1 cellular context compared by ENCODE assay signal in genomic region chr10:34446046-34446445, GRCh38.
TF ChIP-seq lines count a peak whose summit lies in the region.

No MANE protein-coding gene starts in this region.

TF ChIP-seq in GM23338, 12 proteins besides CTCF, POLR2A, EP300 and RAD21 (continued from another document):
- TF ChIP-seq, protein P1, sequence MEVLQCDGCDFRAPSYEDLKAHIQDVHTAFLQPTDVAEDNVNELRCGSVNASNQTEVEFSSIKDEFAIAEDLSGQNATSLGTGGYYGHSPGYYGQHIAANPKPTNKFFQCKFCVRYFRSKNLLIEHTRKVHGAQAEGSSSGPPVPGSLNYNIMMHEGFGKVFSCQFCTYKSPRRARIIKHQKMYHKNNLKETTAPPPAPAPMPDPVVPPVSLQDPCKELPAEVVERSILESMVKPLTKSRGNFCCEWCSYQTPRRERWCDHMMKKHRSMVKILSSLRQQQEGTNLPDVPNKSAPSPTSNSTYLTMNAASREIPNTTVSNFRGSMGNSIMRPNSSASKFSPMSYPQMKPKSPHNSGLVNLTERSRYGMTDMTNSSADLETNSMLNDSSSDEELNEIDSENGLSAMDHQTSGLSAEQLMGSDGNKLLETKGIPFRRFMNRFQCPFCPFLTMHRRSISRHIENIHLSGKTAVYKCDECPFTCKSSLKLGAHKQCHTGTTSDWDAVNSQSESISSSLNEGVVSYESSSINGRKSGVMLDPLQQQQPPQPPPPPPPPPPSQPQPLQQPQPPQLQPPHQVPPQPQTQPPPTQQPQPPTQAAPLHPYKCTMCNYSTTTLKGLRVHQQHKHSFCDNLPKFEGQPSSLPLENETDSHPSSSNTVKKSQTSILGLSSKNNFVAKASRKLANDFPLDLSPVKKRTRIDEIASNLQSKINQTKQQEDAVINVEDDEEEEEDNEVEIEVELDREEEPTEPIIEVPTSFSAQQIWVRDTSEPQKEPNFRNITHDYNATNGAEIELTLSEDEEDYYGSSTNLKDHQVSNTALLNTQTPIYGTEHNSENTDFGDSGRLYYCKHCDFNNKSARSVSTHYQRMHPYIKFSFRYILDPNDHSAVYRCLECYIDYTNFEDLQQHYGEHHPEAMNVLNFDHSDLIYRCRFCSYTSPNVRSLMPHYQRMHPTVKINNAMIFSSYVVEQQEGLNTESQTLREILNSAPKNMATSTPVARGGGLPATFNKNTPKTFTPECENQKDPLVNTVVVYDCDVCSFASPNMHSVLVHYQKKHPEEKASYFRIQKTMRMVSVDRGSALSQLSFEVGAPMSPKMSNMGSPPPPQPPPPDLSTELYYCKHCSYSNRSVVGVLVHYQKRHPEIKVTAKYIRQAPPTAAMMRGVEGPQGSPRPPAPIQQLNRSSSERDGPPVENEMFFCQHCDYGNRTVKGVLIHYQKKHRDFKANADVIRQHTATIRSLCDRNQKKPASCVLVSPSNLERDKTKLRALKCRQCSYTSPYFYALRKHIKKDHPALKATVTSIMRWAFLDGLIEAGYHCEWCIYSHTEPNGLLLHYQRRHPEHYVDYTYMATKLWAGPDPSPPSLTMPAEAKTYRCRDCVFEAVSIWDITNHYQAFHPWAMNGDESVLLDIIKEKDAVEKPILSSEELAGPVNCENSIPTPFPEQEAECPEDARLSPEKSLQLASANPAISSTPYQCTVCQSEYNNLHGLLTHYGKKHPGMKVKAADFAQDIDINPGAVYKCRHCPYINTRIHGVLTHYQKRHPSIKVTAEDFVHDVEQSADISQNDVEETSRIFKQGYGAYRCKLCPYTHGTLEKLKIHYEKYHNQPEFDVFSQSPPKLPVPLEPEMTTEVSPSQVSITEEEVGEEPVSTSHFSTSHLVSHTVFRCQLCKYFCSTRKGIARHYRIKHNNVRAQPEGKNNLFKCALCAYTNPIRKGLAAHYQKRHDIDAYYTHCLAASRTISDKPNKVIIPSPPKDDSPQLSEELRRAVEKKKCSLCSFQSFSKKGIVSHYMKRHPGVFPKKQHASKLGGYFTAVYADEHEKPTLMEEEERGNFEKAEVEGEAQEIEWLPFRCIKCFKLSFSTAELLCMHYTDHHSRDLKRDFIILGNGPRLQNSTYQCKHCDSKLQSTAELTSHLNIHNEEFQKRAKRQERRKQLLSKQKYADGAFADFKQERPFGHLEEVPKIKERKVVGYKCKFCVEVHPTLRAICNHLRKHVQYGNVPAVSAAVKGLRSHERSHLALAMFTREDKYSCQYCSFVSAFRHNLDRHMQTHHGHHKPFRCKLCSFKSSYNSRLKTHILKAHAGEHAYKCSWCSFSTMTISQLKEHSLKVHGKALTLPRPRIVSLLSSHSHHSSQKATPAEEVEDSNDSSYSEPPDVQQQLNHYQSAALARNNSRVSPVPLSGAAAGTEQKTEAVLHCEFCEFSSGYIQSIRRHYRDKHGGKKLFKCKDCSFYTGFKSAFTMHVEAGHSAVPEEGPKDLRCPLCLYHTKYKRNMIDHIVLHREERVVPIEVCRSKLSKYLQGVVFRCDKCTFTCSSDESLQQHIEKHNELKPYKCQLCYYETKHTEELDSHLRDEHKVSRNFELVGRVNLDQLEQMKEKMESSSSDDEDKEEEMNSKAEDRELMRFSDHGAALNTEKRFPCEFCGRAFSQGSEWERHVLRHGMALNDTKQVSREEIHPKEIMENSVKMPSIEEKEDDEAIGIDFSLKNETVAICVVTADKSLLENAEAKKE (CRISPR knock-in tag; IDR thresholded peaks at IDR 0.05), result no peak
- TF ChIP-seq POLR2AphosphoS5 (IDR thresholded peaks at IDR 0.05; ENCODE audit: low read depth) (no peak), ZNF331 (CRISPR knock-in tag; IDR thresholded peaks at IDR 0.05; ENCODE audit: low read depth) (no peak), ZNF114 (CRISPR knock-in tag; IDR thresholded peaks at IDR 0.05) (no peak)
